8 cellular contexts compared by ENCODE assay signal in genomic region chr5:34915856-34916192, GRCh38. TPM values are rescaled to one million over a fixed set of nuclear protein-coding genes. Genes with fewer than 3 reads are reported as not detected.
DNase-seq lines count a peak whose midpoint lies in the region; ATAC-seq, FAIRE-seq and TF ChIP-seq lines count a peak whose summit lies in the region.

No MANE protein-coding gene starts in this region.

- H3K4me3 Mint-ChIP-seq in activated CD8-positive, alpha-beta memory T cell treated with anti-CD3 and anti-CD28 coated beads, Interleukin-2, amount 10 ng/mL, durations not matched to agents 7 days and 5 days: no peak overlapping the region
- no peak overlapping the region for H3K4me3 Mint-ChIP-seq in activated T-helper 17 cell treated with anti-CD3 and anti-CD28 coated beads, Interleukin-2, amount 50 U/mL, for 72 hours
- H3K4me3 Mint-ChIP-seq in immature natural killer cell: no peak overlapping the region

- peaks cover 33% of the 10 kb centered on the region for H3K36me3 Mint-ChIP-seq in activated CD8-positive, alpha-beta memory T cell treated with anti-CD3 and anti-CD28 coated beads, Interleukin-2, amount 10 ng/mL, durations not matched to agents 7 days and 5 days
- peaks cover 76% of the 10 kb centered on the region for H3K36me3 Mint-ChIP-seq in activated T-helper 17 cell treated with anti-CD3 and anti-CD28 coated beads, Interleukin-2, amount 50 U/mL, for 72 hours (ENCODE audit: low read depth)
- H3K36me3 Mint-ChIP-seq in immature natural killer cell: peaks cover 0 to 23% (median 19%) of the 10 kb centered on the region in 3 donors

- H3K4me3 ChIP-seq in lower leg skin (ENCODE audit: low read depth, poor library complexity, severe bottlenecking): peak overlapping the region; percentile 98

- DNase-seq in activated CD8-positive, alpha-beta memory T cell treated with anti-CD3 and anti-CD28 coated beads, Interleukin-2, amount 10 ng/mL, durations not matched to agents 7 days and 5 days: no peak
- DNase-seq in activated CD8-positive, alpha-beta memory T cell treated with anti-CD3 and anti-CD28 coated beads, Interleukin-2, amount 50 U/mL, for 48 hours: no peak
- DNase-seq in lower leg skin (ENCODE audit: low spot score in 2 of 2): no peak
- DNase-seq in NCI-H345 treated with DMSO at 0.1 percent for 48 hours (lab: John Stamatoyannopoulos, UW; ENCODE audit: unreplicated experiment): no peak
- no peak for DNase-seq in HTR-8/SVneo (ENCODE audit: insufficient read length, low spot score)
- DNase-seq in immature natural killer cell: no peak

- intact Hi-C loops in lower leg skin (cut with DNase I; ENCODE audit: low total_unique reads): no loop called here

- peaks cover 41% of the 10 kb centered on the region for H3K4me1 Mint-ChIP-seq in activated CD8-positive, alpha-beta memory T cell treated with anti-CD3 and anti-CD28 coated beads, Interleukin-2, amount 10 ng/mL, durations not matched to agents 7 days and 5 days
- H3K4me1 Mint-ChIP-seq in activated T-helper 17 cell treated with anti-CD3 and anti-CD28 coated beads, Interleukin-2, amount 50 U/mL, for 72 hours: peaks cover 16% of the 10 kb centered on the region
- peaks cover 23 to 31% of the 10 kb centered on the region in 2 donors for H3K4me1 Mint-ChIP-seq in immature natural killer cell

- no peak for TF ChIP-seq POLR2A in lower leg skin (IDR thresholded peaks at IDR 0.05)

- 0 to 2% methylated on average over 20 of the region's 20 CpGs for WGBS in lower leg skin, 2 donors

- peak; percentile 5 for ATAC-seq in activated CD8-positive, alpha-beta memory T cell treated with anti-CD3 and anti-CD28 coated beads, Interleukin-2, amount 10 ng/mL, durations not matched to agents 7 days and 5 days
- ATAC-seq in HG02943 (IDR thresholded peaks at IDR 0.05; ENCODE audit: low read depth, unreplicated experiment): peak; percentile 25
- peak; percentile 12 for ATAC-seq in activated T-helper 17 cell treated with anti-CD3 and anti-CD28 coated beads, Interleukin-2, amount 50 U/mL, for 72 hours (replicated peaks)

- CTCF ChIA-PET in activated CD8-positive, alpha-beta memory T cell treated with anti-CD3 and anti-CD28 coated beads, Interleukin-2, amount 10 ng/mL, durations not matched to agents 7 days and 5 days (lab: Charles Lee): interaction anchor here (0.9 to 3.8 kb wide), 5 partner anchors 13 to 87 kb away, joined by 3 to 29 read pairs (median 7); partner anchors contain the start of gene DNAJC21

- no peaks in the 10 kb centered on the region for H3K27me3 Mint-ChIP-seq in activated CD8-positive, alpha-beta memory T cell treated with anti-CD3 and anti-CD28 coated beads, Interleukin-2, amount 10 ng/mL, durations not matched to agents 7 days and 5 days
- H3K27me3 Mint-ChIP-seq in activated T-helper 17 cell treated with anti-CD3 and anti-CD28 coated beads, Interleukin-2, amount 50 U/mL, for 72 hours: no peaks in the 10 kb centered on the region
- no peaks in the 10 kb centered on the region for H3K27me3 Mint-ChIP-seq in immature natural killer cell (ENCODE audit: low read depth in 3 of 3)

- TF ChIP-seq CTCF in lower leg skin (IDR thresholded peaks at IDR 0.05): no peak

- FAIRE-seq in HTR-8/SVneo (lab: Jason Lieb, UNC): no peak

- H3K9me3 Mint-ChIP-seq in activated CD8-positive, alpha-beta memory T cell treated with anti-CD3 and anti-CD28 coated beads, Interleukin-2, amount 10 ng/mL, durations not matched to agents 7 days and 5 days (ENCODE audit: low read depth): no peaks in the 10 kb centered on the region
- no peaks in the 10 kb centered on the region for H3K9me3 Mint-ChIP-seq in activated T-helper 17 cell treated with anti-CD3 and anti-CD28 coated beads, Interleukin-2, amount 50 U/mL, for 72 hours
- no peaks in the 10 kb centered on the region for H3K9me3 Mint-ChIP-seq in immature natural killer cell

- no peak overlapping the region for H3K27ac Mint-ChIP-seq in activated CD8-positive, alpha-beta memory T cell treated with anti-CD3 and anti-CD28 coated beads, Interleukin-2, amount 10 ng/mL, durations not matched to agents 7 days and 5 days
- no peak overlapping the region for H3K27ac Mint-ChIP-seq in activated T-helper 17 cell treated with anti-CD3 and anti-CD28 coated beads, Interleukin-2, amount 50 U/mL, for 72 hours
- no peak overlapping the region for H3K27ac Mint-ChIP-seq in immature natural killer cell

RNA-seq across cellular contexts. Expression of gene BRIX1, which starts 0.3 kb away (rescaled TPM):
- total RNA-seq in activated CD8-positive, alpha-beta memory T cell treated with anti-CD3 and anti-CD28 coated beads, Interleukin-2, amount 10 ng/mL, durations not matched to agents 7 days and 5 days: 10 to 100 TPM; 42.2 to 58.0 TPM
- total RNA-seq in activated T-helper 17 cell treated with anti-CD3 and anti-CD28 coated beads, Interleukin-2, amount 50 U/mL, for 72 hours: 10 to 100 TPM; 43.0 to 84.2 TPM
- total RNA-seq in lower leg skin: 10 to 100 TPM; 13.4 to 23.7 (median 20.3) TPM
- 10 to 100 TPM; 29.7 to 43.1 (median 32.4) TPM for polyA plus RNA-seq in immature natural killer cell

RNA-seq across cellular contexts. Expression of gene RAD1, which starts 0.5 kb away (rescaled TPM):
- total RNA-seq in activated CD8-positive, alpha-beta memory T cell treated with anti-CD3 and anti-CD28 coated beads, Interleukin-2, amount 10 ng/mL, durations not matched to agents 7 days and 5 days: 10 to 100 TPM; 33.2 to 37.7 TPM
- 10 to 100 TPM; 24.2 to 38.3 TPM for total RNA-seq in activated T-helper 17 cell treated with anti-CD3 and anti-CD28 coated beads, Interleukin-2, amount 50 U/mL, for 72 hours
- total RNA-seq in lower leg skin: 10 to 100 TPM; 10.6 to 27.0 (median 14.6) TPM
- polyA plus RNA-seq in immature natural killer cell: 10 to 100 TPM; 17.6 to 24.4 (median 23.8) TPM

RNA-seq across cellular contexts. Expression of gene DNAJC21, which starts 13.5 kb away (rescaled TPM):
- total RNA-seq in activated CD8-positive, alpha-beta memory T cell treated with anti-CD3 and anti-CD28 coated beads, Interleukin-2, amount 10 ng/mL, durations not matched to agents 7 days and 5 days: 10 to 100 TPM; 50.6 to 54.6 TPM
- 10 to 100 TPM; 33.2 to 53.4 TPM for total RNA-seq in activated T-helper 17 cell treated with anti-CD3 and anti-CD28 coated beads, Interleukin-2, amount 50 U/mL, for 72 hours
- total RNA-seq in lower leg skin: 10 to 100 TPM; 18.3 to 41.6 (median 31.8) TPM
- polyA plus RNA-seq in immature natural killer cell: 10 to 100 TPM; 11.9 to 19.9 (median 15.2) TPM
